Comparison of ENCODE assay signal across 9 cellular contexts in the genomic region with DNA sequence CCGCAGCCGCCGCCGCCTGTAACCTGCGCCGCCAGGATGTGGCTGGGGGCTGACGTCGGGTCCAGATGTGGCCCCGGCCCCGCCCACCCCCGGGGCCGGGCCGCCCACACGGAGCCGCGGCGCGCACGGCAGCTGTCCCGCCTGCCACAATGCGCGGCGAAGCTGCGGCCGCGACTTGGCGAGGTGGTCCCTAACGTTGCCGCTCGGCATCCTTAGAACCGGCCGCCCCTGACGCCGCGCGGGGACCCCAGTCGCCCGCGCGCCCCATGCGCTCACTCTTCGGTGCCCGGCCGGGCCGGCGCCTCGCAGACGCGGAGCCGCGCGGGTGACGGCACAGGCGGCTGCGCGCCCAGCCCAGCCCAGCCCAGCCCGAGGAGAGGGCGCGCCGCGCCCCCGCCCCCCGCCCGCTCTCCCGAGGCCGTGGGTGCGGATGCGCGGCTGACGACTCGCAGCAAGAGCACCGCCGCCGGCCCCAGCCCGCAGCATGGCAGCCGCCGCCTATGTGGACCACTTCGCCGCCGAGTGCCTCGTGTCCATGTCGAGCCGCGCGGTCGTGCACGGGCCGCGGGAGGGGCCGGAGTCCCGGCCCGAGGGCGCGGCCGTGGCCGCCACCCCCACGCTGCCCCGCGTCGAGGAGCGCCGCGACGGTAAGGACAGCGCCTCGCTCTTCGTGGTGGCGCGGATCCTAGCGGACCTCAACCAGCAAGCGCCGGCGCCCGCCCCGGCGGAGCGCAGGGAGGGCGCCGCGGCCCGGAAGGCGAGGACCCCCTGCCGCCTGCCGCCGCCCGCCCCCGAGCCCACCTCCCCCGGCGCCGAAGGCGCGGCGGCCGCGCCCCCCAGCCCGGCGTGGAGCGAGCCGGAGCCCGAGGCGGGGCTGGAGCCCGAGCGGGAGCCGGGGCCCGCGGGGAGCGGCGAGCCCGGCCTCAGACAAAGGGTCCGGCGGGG. TPM values are rescaled to one million over a fixed set of nuclear protein-coding genes. Genes with fewer than 3 reads are reported as not detected.
A peak's percentile ranks its signal among the peaks of the same experiment; 100 is the strongest.
DNase-seq lines count a peak whose midpoint lies in the region; ATAC-seq, FAIRE-seq and TF ChIP-seq lines count a peak whose summit lies in the region.
"Had no signal": no experiment of that assay in that cellular context is flagged by ENCODE, and none has a peak within 500 bp of the region (broad histone marks: within the 10 kb centered on the region; RNA-seq: fewer than 3 reads in every experiment).

KLF13 (plus strand) TSS at position 107 of the 945 bp plus-strand sequence; CDS start at position 485, 378 bp downstream.

- WGBS in H1 (ENCODE audit: extremely low coverage in 1 of 2, insufficient coverage in 1 of 2, insufficient read length in 1 of 2, insufficient replicate concordance in 2 of 2, low coverage in 1 of 2, low lambda C conversion rate in 2 of 2, missing lambda C conversion rate in 1 of 2), 2 experiments: 1% methylated on average over 49 of the region's 151 CpGs; no CpG with 5 or more reads in 1 of the 2 experiments

- peaks cover 49% of the 10 kb centered on the region for H3K36me3 Mint-ChIP-seq in activated CD4-positive, alpha-beta T cell treated with anti-CD3 and anti-CD28 coated beads, Interleukin-2, amount 10 ng/mL, durations not matched to agents 7 days and 5 days (ENCODE audit: low read depth)
- H3K36me3 Mint-ChIP-seq in stimulated activated effector memory CD8-positive, alpha-beta T cell treated with anti-CD3 and anti-CD28 coated beads, Interleukin-12 subunit alpha, Interleukin-12 subunit beta, amount 100 ng/mL, for 72 hours: peaks cover 29% of the 10 kb centered on the region

- peak within 1 kb of the TSS; percentile 77 for H3K27ac Mint-ChIP-seq in activated CD4-positive, alpha-beta T cell treated with anti-CD3 and anti-CD28 coated beads, Interleukin-2, amount 10 ng/mL, durations not matched to agents 7 days and 5 days
- peak within 1 kb of the TSS; percentile 88 for H3K27ac Mint-ChIP-seq in stimulated activated effector memory CD8-positive, alpha-beta T cell treated with anti-CD3 and anti-CD28 coated beads, Interleukin-12 subunit alpha, Interleukin-12 subunit beta, amount 100 ng/mL, for 72 hours

- peak within 1 kb of the TSS; percentile 81 to 87 for H3K4me2 ChIP-seq in H1 (ENCODE audit: insufficient read depth in 1 of 2, low read depth in 2 of 2, low read length in 2 of 2)

- no peak within 1 kb of the TSS for H2BK12ac ChIP-seq in H1 (ENCODE audit: low read depth, low read length)

- POLR2A ChIA-PET in activated CD4-positive, alpha-beta T cell treated with anti-CD3 and anti-CD28 coated beads, Interleukin-2, amount 10 ng/mL, durations not matched to agents 7 days and 5 days (lab: Charles Lee): interaction anchor here (0.8 to 0.9 kb wide), 3 partner anchors 26 to 112 kb away, joined by 3 to 6 read pairs (median 6); no protein-coding TSS in a partner anchor
- POLR2A ChIA-PET in H1 (lab: Charles Lee; ENCODE audit: partially characterized antibody): interaction anchor here (1.0 to 2.0 kb wide), 6 partner anchors 15 to 38 kb away, joined by 3 to 7 read pairs (median 4); no protein-coding TSS in a partner anchor

- TF ChIP-seq EP300 in H1 (IDR thresholded peaks at IDR 0.05; ENCODE audit: borderline replicate concordance in 1 of 2, low read depth in 2 of 2, low read length in 2 of 2): no peak

- H3K4me1 ChIP-seq in H1 (replicated peaks in 1 of 4; ENCODE audit: control insufficient read depth in 3 of 4, insufficient read depth in 4 of 4, low read length in 3 of 4): peaks cover 3 to 17% (median 9%) of the 10 kb centered on the region in 4 experiments

- no peaks in the 10 kb centered on the region for H3K27me3 Mint-ChIP-seq in activated CD4-positive, alpha-beta T cell treated with anti-CD3 and anti-CD28 coated beads, Interleukin-2, amount 10 ng/mL, durations not matched to agents 7 days and 5 days

- H3K4me1 Mint-ChIP-seq in activated CD4-positive, alpha-beta T cell treated with anti-CD3 and anti-CD28 coated beads, Interleukin-2, amount 10 ng/mL, durations not matched to agents 7 days and 5 days: peaks cover 53% of the 10 kb centered on the region
- H3K4me1 Mint-ChIP-seq in stimulated activated effector memory CD8-positive, alpha-beta T cell treated with anti-CD3 and anti-CD28 coated beads, Interleukin-12 subunit alpha, Interleukin-12 subunit beta, amount 100 ng/mL, for 72 hours: peaks cover 49% of the 10 kb centered on the region

- H4K91ac ChIP-seq in H1 (replicated peaks; ENCODE audit: insufficient read length, low read length): no peak within 1 kb of the TSS

- DNase-seq in COLO668 (lab: John Stamatoyannopoulos, UW; ENCODE audit: unreplicated experiment): peak; percentile 91
- no peak for DNase-seq in HT1080 (ENCODE audit: low read depth)
- DNase-seq in activated CD4-positive, alpha-beta T cell treated with anti-CD3 and anti-CD28 coated beads, Interleukin-2, amount 10 ng/mL, durations not matched to agents 7 days and 5 days: peak; percentile 72
- DNase-seq in H1 (ENCODE audit: low read depth in 1 of 2, low spot score in 2 of 2): no peak
- DNase-seq in midbrain (lab: John Stamatoyannopoulos, UW): peak; percentile 87
- no peak for DNase-seq in stimulated activated effector memory CD8-positive, alpha-beta T cell treated with anti-CD3 and anti-CD28 coated beads, Interleukin-12 subunit alpha, Interleukin-12 subunit beta, amount 100 ng/mL, for 72 hours (ENCODE audit: low spot score in 2 of 2)
- no peak for DNase-seq in NCI-H2171 treated with DMSO at 0.1 percent for 48 hours (lab: John Stamatoyannopoulos, UW)

- no peak for FAIRE-seq in H1 (lab: Jason Lieb, UNC)
- FAIRE-seq: colon had no signal

- ATAC-seq in GM21381 (IDR thresholded peaks at IDR 0.05; ENCODE audit: unreplicated experiment): peak; percentile 47
- ATAC-seq in stimulated activated effector memory CD8-positive, alpha-beta T cell treated with anti-CD3 and anti-CD28 coated beads, Interleukin-12 subunit alpha, Interleukin-12 subunit beta, amount 100 ng/mL, for 72 hours: peak; percentile 76

- no peak within 1 kb of the TSS for H2AK5ac ChIP-seq in H1 (ENCODE audit: low read depth, low read length)

- H3K23ac ChIP-seq in H1 (ENCODE audit: insufficient read length): no peak within 1 kb of the TSS

- H3K9me3 ChIP-seq in H1 (ENCODE audit: insufficient read depth in 2 of 2, low read depth in 1 of 2, low read length in 1 of 2): no peaks in the 10 kb centered on the region

- H3K9ac ChIP-seq in H1 (replicated peaks in 1 of 4; ENCODE audit: extremely low read depth in 1 of 4, low read depth in 3 of 4, low read length in 3 of 4): peak within 1 kb of the TSS in 3 of 4 experiments; percentile 25 to 80 (median 52); a peak in 5 of 7 replicates

- peaks cover 15% of the 10 kb centered on the region; the same call in 1 of the 2 replicates for H3K23me2 ChIP-seq in H1 (ENCODE audit: low read depth, low read length)

- H3K4me3 Mint-ChIP-seq in activated CD4-positive, alpha-beta T cell treated with anti-CD3 and anti-CD28 coated beads, Interleukin-2, amount 10 ng/mL, durations not matched to agents 7 days and 5 days: peak within 1 kb of the TSS; percentile 86
- peak within 1 kb of the TSS; percentile 96 for H3K4me3 Mint-ChIP-seq in stimulated activated effector memory CD8-positive, alpha-beta T cell treated with anti-CD3 and anti-CD28 coated beads, Interleukin-12 subunit alpha, Interleukin-12 subunit beta, amount 100 ng/mL, for 72 hours

- peak within 1 kb of the TSS; percentile 73 to 83 (median 76) for H3K4me3 ChIP-seq in H1 (ENCODE audit: extremely low read depth in 1 of 4, insufficient read depth in 2 of 4, low read depth in 3 of 4, low read length in 4 of 4)

- H2BK120ac ChIP-seq in H1 (replicated peaks; ENCODE audit: low read depth, low read length): no peak within 1 kb of the TSS

- peak within 1 kb of the TSS; percentile 17 for H4K5ac ChIP-seq in H1 (ENCODE audit: insufficient read length, low read depth, low read length)

- no peak within 1 kb of the TSS for H3K4ac ChIP-seq in H1 (replicated peaks; ENCODE audit: insufficient read length, low read depth, low read length)

- H3K36me3 ChIP-seq in H1 (ENCODE audit: control insufficient read depth in 2 of 4, insufficient read depth in 4 of 4, low read length in 3 of 4): no peaks in the 10 kb centered on the region

- H2BK5ac ChIP-seq in H1 (ENCODE audit: low read depth, low read length): peak within 1 kb of the TSS; percentile 90; the same call in 1 of the 2 replicates

- no peaks in the 10 kb centered on the region for H3K9me3 Mint-ChIP-seq in activated CD4-positive, alpha-beta T cell treated with anti-CD3 and anti-CD28 coated beads, Interleukin-2, amount 10 ng/mL, durations not matched to agents 7 days and 5 days
- no peaks in the 10 kb centered on the region for H3K9me3 Mint-ChIP-seq in stimulated activated effector memory CD8-positive, alpha-beta T cell treated with anti-CD3 and anti-CD28 coated beads, Interleukin-12 subunit alpha, Interleukin-12 subunit beta, amount 100 ng/mL, for 72 hours

- no peak for TF ChIP-seq POLR2A in H1 (IDR thresholded peaks at IDR 0.05; ENCODE audit: control extremely low read depth in 1 of 2, low read depth in 2 of 2, low read length in 2 of 2)

- TF ChIP-seq RAD21 in H1 (IDR thresholded peaks at IDR 0.05 in 1 of 2, conservative IDR thresholded peaks at IDR 0.05 in 1 of 2; ENCODE audit: low read depth in 2 of 2, low read length in 2 of 2): 0 out of 4 replicates have a peak, but pooled peaks of 1 of the 2 experiments have one; percentile 0

- H3K79me1 ChIP-seq in H1 (ENCODE audit: low read depth, low read length): peaks cover 14% of the 10 kb centered on the region

- CTCF ChIA-PET in activated CD4-positive, alpha-beta T cell treated with anti-CD3 and anti-CD28 coated beads, Interleukin-2, amount 10 ng/mL, durations not matched to agents 7 days and 5 days (lab: Charles Lee): interaction anchor here (0.6 to 2.5 kb wide), 9 partner anchors 11 to 162 kb away, joined by 3 to 9 read pairs (median 4); no protein-coding TSS in a partner anchor
- CTCF ChIA-PET in H1 (lab: Charles Lee; ENCODE audit: partially characterized antibody): interaction anchor here (0.8 to 1.0 kb wide), 2 partner anchors 68 to 162 kb away, joined by 3 read pairs; no protein-coding TSS in a partner anchor

- H3K18ac ChIP-seq in H1 (ENCODE audit: extremely low read depth, low read length): peak within 1 kb of the TSS; percentile 60

- peaks cover 18 to 20% of the 10 kb centered on the region in 2 experiments for H4K20me1 ChIP-seq in H1 (replicated peaks in 1 of 2; ENCODE audit: control insufficient read depth in 1 of 2, insufficient read depth in 2 of 2, low read length in 2 of 2)

- no peak within 1 kb of the TSS for H2BK15ac ChIP-seq in H1 (ENCODE audit: low read length)

- H3K27ac ChIP-seq in H1 (ENCODE audit: low read depth, low read length): peak within 1 kb of the TSS; percentile 55; the same call in 1 of the 2 replicates

- no peak within 1 kb of the TSS for H2BK20ac ChIP-seq in H1 (ENCODE audit: low read length)

- no peak within 1 kb of the TSS for H3K14ac ChIP-seq in H1 (ENCODE audit: insufficient read length)

- TF ChIP-seq CTCF in H1 (IDR thresholded peaks at IDR 0.05; ENCODE audit: control extremely low read depth in 1 of 3, insufficient read depth in 1 of 3, low read depth in 1 of 3, low read length in 3 of 3): 0 out of 4 replicates have a peak, but pooled peaks of 1 of the 3 experiments have one; percentile 5

- H3K27me3 ChIP-seq in H1 (replicated peaks in 1 of 4; ENCODE audit: control insufficient read depth in 3 of 4, extremely low read depth in 1 of 4, insufficient read depth in 3 of 4, low read length in 3 of 4): peaks cover 0 to 7% (median 3%) of the 10 kb centered on the region in 4 experiments; a peak in 3 of 7 replicates

- H4K8ac ChIP-seq in H1 (ENCODE audit: extremely low read depth, insufficient read depth, low read length): peak within 1 kb of the TSS; percentile 73

- H3K56ac ChIP-seq in H1 (replicated peaks; ENCODE audit: insufficient read length, low read depth, low read length): peak within 1 kb of the TSS; percentile 26

- H3K79me2 ChIP-seq in H1 (ENCODE audit: control insufficient read depth in 1 of 2, insufficient read depth in 2 of 2, low read length in 2 of 2): peaks cover 3 to 26% of the 10 kb centered on the region in 2 experiments

- H2AFZ ChIP-seq in H1 (ENCODE audit: low read length): no peak within 1 kb of the TSS

RNA-seq across cellular contexts. Expression of gene KLF13, which starts in this region (rescaled TPM):
- 8.2 and 10.5 TPM in 2 replicates for total RNA-seq in HT1080 (2014; rRNA removed; shearing (Covaris generic))
- 14.3 and 15.2 TPM in 2 replicates for polyA plus RNA-seq in HT1080 (2015; cell fraction: cytosol; rRNA removed)
- polyA plus RNA-seq in HT1080 (2015; cell fraction: nucleus; rRNA removed): 8.1 and 14.3 TPM in 2 replicates
- 100 to 1,000 TPM; 235 to 264 TPM for total RNA-seq in activated CD4-positive, alpha-beta T cell treated with anti-CD3 and anti-CD28 coated beads, Interleukin-2, amount 10 ng/mL, durations not matched to agents 7 days and 5 days
- total RNA-seq in H1 (2021; fragmentation: NEBNext Ultra II Directional; extraction: Animal tissue kit (Norgen Biotek cat#: 25700)): 32.4 and 33.4 TPM in 2 replicates
- polyA plus RNA-seq in H1 (2011; rRNA removed): 15.7 and 18.3 TPM in 2 replicates
- 16.2 TPM for polyA plus RNA-seq in H1 (2011; cell fraction: cytosol; rRNA removed)
- polyA plus RNA-seq in H1 (2011; cell fraction: nucleus; rRNA removed): 17.3 TPM
- 21.5 to 39.3 TPM (median 24.4 TPM) in 4 replicates for polyA plus RNA-seq in H1 (2012, experiment 1 of 2)
- polyA plus RNA-seq in H1 (2012, experiment 2 of 2): 13.0 TPM
- polyA plus RNA-seq in H1 (2013, experiment 1 of 2): 34.5 TPM
- polyA plus RNA-seq in H1 (2013, experiment 2 of 2): 37.8 TPM
- polyA minus RNA-seq in H1 (2011; rRNA and poly(A)+ RNA removed): 15.4 and 21.4 TPM in 2 replicates
- 21.7 TPM for polyA minus RNA-seq in H1 (2011; cell fraction: cytosol; rRNA and poly(A)+ RNA removed)
- 10.9 TPM for polyA minus RNA-seq in H1 (2011; cell fraction: nucleus; rRNA and poly(A)+ RNA removed)

Comparison
In these comparisons a context has a peak if more than half of its experiments do, and no peak if none do; other contexts are left out.
1. DNase-seq: peak in COLO668 (single experiment), activated CD4-positive, alpha-beta T cell treated with anti-CD3 and anti-CD28 coated beads, Interleukin-2, amount 10 ng/mL, durations not matched to agents 7 days and 5 days (single experiment) and midbrain (single experiment); none in HT1080 (single experiment), H1 (0 of 2), stimulated activated effector memory CD8-positive, alpha-beta T cell treated with anti-CD3 and anti-CD28 coated beads, Interleukin-12 subunit alpha, Interleukin-12 subunit beta, amount 100 ng/mL, for 72 hours (0 of 2) and NCI-H2171 treated with DMSO at 0.1 percent for 48 hours (single experiment).